Comparison of ENCODE assay signal across 25 cellular contexts in the genomic region with DNA sequence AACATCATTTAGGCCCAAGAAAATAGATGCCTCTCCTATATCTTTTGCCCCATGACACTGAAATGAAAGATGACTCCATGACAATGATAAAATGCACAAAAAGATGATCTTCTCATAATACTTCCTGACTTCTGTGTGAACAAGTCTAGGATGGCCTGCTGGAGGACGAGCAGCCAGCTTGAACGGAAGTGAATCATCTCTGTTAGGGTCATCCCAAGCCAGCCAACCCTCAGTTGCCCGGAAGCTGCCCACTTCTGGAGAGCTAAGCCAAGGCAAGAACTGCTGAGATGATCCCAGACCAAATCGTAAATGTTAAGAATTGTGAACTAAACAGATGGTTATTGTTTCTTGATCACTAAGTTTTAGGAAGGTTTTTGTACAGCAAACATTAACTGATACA.
"Had no signal": no experiment of that assay in that cellular context is flagged by ENCODE, and none has a peak within 500 bp of the region (broad histone marks: within the 10 kb centered on the region; RNA-seq: fewer than 3 reads in every experiment).

No MANE protein-coding gene starts in this region.

- H3K4me3 ChIP-seq: dorsolateral prefrontal cortex, heart right ventricle, left lung, mucosa of descending colon, neural progenitor cell, prostate gland, smooth muscle cell, suprapubic skin, transverse colon, upper lobe of right lung, vagina had no signal

- H2AFZ ChIP-seq: neural progenitor cell had no signal

- H3K27ac ChIP-seq: dorsolateral prefrontal cortex, heart right ventricle, left lung, neural progenitor cell, prostate gland, suprapubic skin, transverse colon, upper lobe of right lung, vagina had no signal

- ATAC-seq: heart right ventricle; left cardiac atrium; left lung; mucosa of descending colon; natural killer cell treated with Interleukin-12 subunit alpha and Interleukin-12 subunit beta and Interleukin-15 and Interleukin-18, amount 100 ng/mL, for 72 hours; right cardiac atrium; stimulated activated naive CD8-positive, alpha-beta T cell treated with anti-CD3 and anti-CD28 coated beads, Interleukin-15, amount 100 ng/mL, for 72 hours; upper lobe of right lung had no signal

- H3K9me3 ChIP-seq: heart right ventricle, left lung, mucosa of descending colon, prostate gland, suprapubic skin, transverse colon, upper lobe of right lung, vagina had no signal

- H3K36me3 ChIP-seq: heart right ventricle, left lung, neural progenitor cell, prostate gland, suprapubic skin, transverse colon, upper lobe of right lung, vagina had no signal

- DNase-seq: dorsolateral prefrontal cortex; effector CD4-positive, alpha-beta T cell; heart right ventricle; hippocampal formation; left cardiac atrium; left lung; mesenchymal stem cell; mucosa of descending colon; naive B cell; nucleus accumbens; right cardiac atrium; stimulated activated CD4-positive, alpha-beta T cell treated with anti-CD3 and anti-CD28 coated beads, Interleukin-12 subunit alpha, Interleukin-12 subunit beta, amount 100 ng/mL, for 4 hours; stimulated activated CD4-positive, alpha-beta T cell treated with anti-CD3 and anti-CD28 coated beads, Interleukin-1b, Interleukin-23, amount 100 ng/mL, for 48 hours; stimulated activated CD4-positive, alpha-beta T cell treated with anti-CD3 and anti-CD28 coated beads, Interleukin-4, amount 100 ng/mL, for 1 hour; stimulated activated CD8-positive, alpha-beta memory T cell treated with anti-CD3 and anti-CD28 coated beads, Interleukin-4, amount 100 ng/mL, for 48 hours; stimulated activated naive CD4-positive, alpha-beta T cell; stimulated activated naive CD8-positive, alpha-beta T cell treated with anti-CD3 and anti-CD28 coated beads, Interleukin-15, amount 100 ng/mL, for 72 hours; transverse colon; upper lobe of right lung had no signal

- H3K27me3 ChIP-seq: dorsolateral prefrontal cortex, heart right ventricle, left lung, neural progenitor cell, suprapubic skin, transverse colon, upper lobe of right lung, vagina had no signal

- H3K4me1 ChIP-seq: heart right ventricle, left lung, neural progenitor cell, prostate gland, suprapubic skin, transverse colon, upper lobe of right lung, vagina had no signal

- H3K4me2 ChIP-seq: neural progenitor cell, smooth muscle cell had no signal

- H3K9ac ChIP-seq: neural progenitor cell had no signal
